Comparison of ENCODE assay signal across 8 cellular contexts in the genomic region with DNA sequence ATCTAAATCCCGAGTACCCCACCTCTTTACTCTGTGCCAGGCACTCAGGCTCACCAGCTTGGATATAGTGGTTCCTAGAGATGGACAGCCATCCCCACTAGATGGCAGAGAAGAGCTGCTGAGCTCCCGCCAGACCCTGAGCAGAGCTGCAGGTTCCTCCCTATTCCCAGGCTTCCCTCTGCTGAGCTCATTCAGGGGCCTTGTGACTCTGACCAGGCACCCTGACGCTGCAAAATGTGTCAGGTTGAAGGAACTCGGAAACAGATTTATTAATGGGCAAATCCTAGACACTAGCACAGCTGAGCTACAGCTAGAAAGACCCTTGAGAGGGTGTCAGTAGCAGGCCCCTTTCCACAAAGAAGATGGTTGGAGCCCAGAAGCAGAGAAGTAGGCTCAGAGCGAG. TPM values are rescaled to one million over a fixed set of nuclear protein-coding genes. Genes with fewer than 3 reads are reported as not detected.
DNase-seq lines count a peak whose midpoint lies in the region; ATAC-seq, FAIRE-seq and TF ChIP-seq lines count a peak whose summit lies in the region.

No MANE protein-coding gene starts in this region.

- peak overlapping the region in 2 of 6 donors; percentile 63 to 80 for H3K27ac Mint-ChIP-seq in immature natural killer cell

- peaks cover 3 to 4% (median 3%) of the 10 kb centered on the region in 3 donors for H3K27me3 Mint-ChIP-seq in immature natural killer cell (ENCODE audit: low read depth in 3 of 3)

- ATAC-seq in HG02884 (IDR thresholded peaks at IDR 0.05; ENCODE audit: unreplicated experiment), result peak; percentile 80
- no peak for ATAC-seq in GM18505 (IDR thresholded peaks at IDR 0.05; ENCODE audit: unreplicated experiment)

- no peaks in the 10 kb centered on the region for H3K9me3 Mint-ChIP-seq in immature natural killer cell

- peaks cover 7 to 37% (median 13%) of the 10 kb centered on the region in 3 donors for H3K36me3 Mint-ChIP-seq in immature natural killer cell

- peak; percentile 51 for DNase-seq in NCI-H2107 (lab: John Stamatoyannopoulos, UW)
- peak; percentile 77 for DNase-seq in UCSD-AML1 (lab: John Stamatoyannopoulos, UW; ENCODE audit: unreplicated experiment)
- DNase-seq in bronchial epithelial cell (ENCODE audit: low read depth), result peak; percentile 87
- DNase-seq in immature natural killer cell, result peak; percentile 60 to 70 (median 69)

- peaks cover 4 to 6% of the 10 kb centered on the region in 2 donors for H3K4me1 Mint-ChIP-seq in immature natural killer cell

- peak overlapping the region in 17 of 21 experiments; percentile 15 to 81 (median 69) for H3K27ac ChIP-seq in skin epidermis

- no peak for TF ChIP-seq POLR2A in GM18505 (IDR thresholded peaks at IDR 0.05; ENCODE audit: borderline replicate concordance, extremely low read depth, insufficient read depth, insufficient read length)

- H3K27me3 ChIP-seq in bronchial epithelial cell (ENCODE audit: control insufficient read depth, insufficient read depth, low read length), result no peaks in the 10 kb centered on the region

- H3K4me3 Mint-ChIP-seq in immature natural killer cell, result no peak overlapping the region

- peak; percentile 93 for TF ChIP-seq CTCF in GM12873 (IDR thresholded peaks at IDR 0.05; ENCODE audit: insufficient read depth, low read depth, low read length, missing control alignments)
- TF ChIP-seq CTCF in bronchial epithelial cell (IDR thresholded peaks at IDR 0.05; ENCODE audit: insufficient read depth, low read length, severe bottlenecking), result peak; percentile 90

- FAIRE-seq in bronchial epithelial cell (lab: Jason Lieb, UNC), result peak; percentile 32

- H3K4me3 ChIP-seq in bronchial epithelial cell (ENCODE audit: low read depth, low read length), result no peak overlapping the region
- no peak overlapping the region for H3K4me3 ChIP-seq in skin epidermis

- H3K36me3 ChIP-seq in bronchial epithelial cell (ENCODE audit: control insufficient read depth, insufficient read depth, low read length), result no peaks in the 10 kb centered on the region

RNA-seq across cellular contexts. Expression of a gene that starts 38.2 kb away (rescaled TPM):
- not detected in 2 replicates for total RNA-seq in bronchial epithelial cell
- not detected for polyA plus RNA-seq in immature natural killer cell

RNA-seq across cellular contexts. Expression of a gene that starts 50.2 kb away (rescaled TPM):
- 5.9 and 10.0 TPM in 2 replicates for total RNA-seq in bronchial epithelial cell
- polyA plus RNA-seq in immature natural killer cell, result 1 to 10 TPM; 5.7 to 7.0 (median 6.0) TPM

RNA-seq across cellular contexts. Expression of a gene that starts 50.5 kb away (rescaled TPM):
- 11.3 and 24.5 TPM in 2 replicates for total RNA-seq in bronchial epithelial cell
- 10 to 100 TPM; 26.5 to 36.0 (median 29.2) TPM for polyA plus RNA-seq in immature natural killer cell

RNA-seq across cellular contexts. Expression of a gene that starts 52.7 kb away (rescaled TPM):
- total RNA-seq in bronchial epithelial cell, result not detected in 2 replicates
- not detected for polyA plus RNA-seq in immature natural killer cell
